In genomic region chr2:239002591-239002959, GRCh38 we compare ENCODE assay signal across 19 cellular contexts.
DNase-seq lines count a peak whose midpoint lies in the region; ATAC-seq and TF ChIP-seq lines count a peak whose summit lies in the region.
"Had no signal": no experiment of that assay in that cellular context is flagged by ENCODE, and none has a peak within 500 bp of the region (broad histone marks: within the 10 kb centered on the region; RNA-seq: fewer than 3 reads in every experiment).

No MANE protein-coding gene starts in this region.

- H4K5ac ChIP-seq in H9 (ENCODE audit: insufficient read length, low read depth, low read length) = no peak overlapping the region

- CTCF ChIA-PET in PC-9 (lab: Charles Lee) = no interaction called here

- peak overlapping the region; percentile 32 for H3K4me3 ChIP-seq in AG09309 (ENCODE audit: control insufficient read depth, low read depth, low read length)
- no peak overlapping the region for H3K4me3 ChIP-seq in PC-9
- H3K4me3 ChIP-seq in fibroblast of villous mesenchyme (ENCODE audit: low read depth, low read length) = peak overlapping the region; percentile 21
- H3K4me3 ChIP-seq in skeletal muscle tissue (ENCODE audit: low read length in 3 of 3) = peak overlapping the region in 2 of 3 donors; percentile 13 to 23
- H3K4me3 ChIP-seq: MG63, smooth muscle cell had no signal

- H3K4ac ChIP-seq in H9 (ENCODE audit: low read depth, low read length) = no peak overlapping the region

- no peaks in the 10 kb centered on the region for H3K9me2 ChIP-seq in PC-9 (ENCODE audit: insufficient read depth)

- H3K27ac Mint-ChIP-seq in H9 = no peak overlapping the region
- H3K27ac Mint-ChIP-seq: CD4-positive, alpha-beta memory T cell; type B pancreatic cell had no signal

- no peak overlapping the region for H2BK5ac ChIP-seq in H9 (ENCODE audit: insufficient read length, low read length)

- H3K9me3 Mint-ChIP-seq in H9 = peaks cover 2 to 3% of the 10 kb centered on the region in 2 experiments; a peak in 4 of 5 replicates

- no peak overlapping the region; the same call in 1 of the 2 replicates for H3K14ac ChIP-seq in H9 (ENCODE audit: insufficient read depth, low read length)

- no peaks in the 10 kb centered on the region for H3K36me3 ChIP-seq in PC-9 (ENCODE audit: low read depth)
- no peaks in the 10 kb centered on the region for H3K36me3 ChIP-seq in skeletal muscle tissue (ENCODE audit: control insufficient read depth in 3 of 3, insufficient read depth in 3 of 3, low read length in 3 of 3)
- H3K36me3 ChIP-seq: MG63, WERI-Rb-1 had no signal

- H3K79me2 ChIP-seq in PC-9 (ENCODE audit: low read depth) = no peaks in the 10 kb centered on the region
- 0 out of 2 replicates have a peak, but pooled peaks cover 1% of the 10 kb centered on the region for H3K79me2 ChIP-seq in H9 (ENCODE audit: insufficient read depth, low read length)
- H3K79me2 ChIP-seq: parathyroid adenoma had no signal

- H3F3A ChIP-seq in PC-9 (ENCODE audit: insufficient read depth, low read depth) = peaks cover 5% of the 10 kb centered on the region; the same call in 1 of the 2 replicates

- no peak overlapping the region for H3K18ac ChIP-seq in H9 (ENCODE audit: insufficient read length, low read depth, low read length)

- no peaks in the 10 kb centered on the region for H3K4me1 Mint-ChIP-seq in H9
- H3K4me1 Mint-ChIP-seq: CD4-positive, alpha-beta memory T cell had no signal

- no peak for ATAC-seq in HG03442 (IDR thresholded peaks at IDR 0.05; ENCODE audit: unreplicated experiment)
- no peak for ATAC-seq in GM19324 (IDR thresholded peaks at IDR 0.05; ENCODE audit: low FRiP score, unreplicated experiment)

- H3K9me3 ChIP-seq in PC-9 (ENCODE audit: insufficient read depth, low read depth) (no peaks in the 10 kb centered on the region), skeletal muscle tissue (ENCODE audit: control insufficient read depth in 3 of 3, low read length in 3 of 3) (peaks cover 0 to 4% (median 0%) of the 10 kb centered on the region in 3 donors), H9 (ENCODE audit: control insufficient read depth, low read depth, low read length) (no peaks in the 10 kb centered on the region)

- no peak overlapping the region for H3K23ac ChIP-seq in H9 (ENCODE audit: insufficient read length, low read depth, low read length)

- no peak overlapping the region for H3T11ph ChIP-seq in H9 (ENCODE audit: low read length)

- H4K20me1 ChIP-seq in PC-9 (ENCODE audit: insufficient read depth) = peaks cover 9% of the 10 kb centered on the region
- no peaks in the 10 kb centered on the region for H4K20me1 ChIP-seq in H9 (ENCODE audit: control insufficient read depth, insufficient read depth, insufficient read length)

- no peak overlapping the region for H2AK5ac ChIP-seq in H9 (ENCODE audit: insufficient read length, low read length)

- no peaks in the 10 kb centered on the region for H3K79me1 ChIP-seq in H9 (ENCODE audit: insufficient read depth, low read depth, low read length, poor library complexity, severe bottlenecking)

- H3K27me3 ChIP-seq in PC-9 (ENCODE audit: insufficient read depth, low read depth) (peaks cover 97% of the 10 kb centered on the region), skeletal muscle tissue (ENCODE audit: control insufficient read depth in 3 of 3, insufficient read depth in 3 of 3, low read length in 3 of 3) (peaks cover 38 to 46% (median 45%) of the 10 kb centered on the region in 3 donors), H9 (ENCODE audit: insufficient read depth, low read length) (no peaks in the 10 kb centered on the region)
- H3K27me3 ChIP-seq: MG63 had no signal

- POLR2A ChIA-PET in PC-9 (lab: Charles Lee; ENCODE audit: unreplicated experiment) = no interaction called here

- H3K4me1 ChIP-seq in PC-9 (replicated peaks; ENCODE audit: insufficient read depth) = peaks cover 7% of the 10 kb centered on the region
- peaks cover 0 to 8% (median 0%) of the 10 kb centered on the region in 3 donors for H3K4me1 ChIP-seq in skeletal muscle tissue (ENCODE audit: control insufficient read depth in 3 of 3, insufficient read depth in 3 of 3, low read length in 3 of 3)
- no peaks in the 10 kb centered on the region for H3K4me1 ChIP-seq in H9 (ENCODE audit: insufficient read depth, low read length)
- H3K4me1 ChIP-seq: parathyroid adenoma had no signal

- H3K4me3 Mint-ChIP-seq in H9 = no peak overlapping the region
- H3K4me3 Mint-ChIP-seq: CD4-positive, alpha-beta memory T cell; type B pancreatic cell had no signal

- H3K23me2 ChIP-seq in H9 (ENCODE audit: insufficient read length, low read depth, low read length, poor library complexity, severe bottlenecking) = no peaks in the 10 kb centered on the region

- H2BK15ac ChIP-seq in H9 (ENCODE audit: low read depth, low read length) = no peak overlapping the region

- peaks cover 0 to 2% (median 0%) of the 10 kb centered on the region in 3 experiments; a peak in 1 of 7 replicates for H3K36me3 Mint-ChIP-seq in H9 (ENCODE audit: insufficient read depth in 1 of 3, low read depth in 3 of 3)
- H3K36me3 Mint-ChIP-seq: CD4-positive, alpha-beta memory T cell had no signal

- DNase-seq in AG09309 (ENCODE audit: low read depth) (no peak), PC-9 (no peak), fibroblast of villous mesenchyme (ENCODE audit: low read depth) (no peak), H9 (no peak)
- DNase-seq in activated CD8-positive, alpha-beta memory T cell treated with anti-CD3 and anti-CD28 coated beads, Interleukin-2, amount 50 U/mL, for 4 hours = no peak
- DNase-seq: CD4-positive, alpha-beta memory T cell; central memory CD4-positive, alpha-beta T cell; DMS79; effector CD8-positive, alpha-beta T cell; left cardiac atrium; NCI-H226; WERI-Rb-1 had no signal

- H2BK12ac ChIP-seq in H9 (ENCODE audit: insufficient read length, low read depth, low read length) = no peak overlapping the region

- H3K9ac ChIP-seq in skeletal muscle tissue (ENCODE audit: low read depth in 1 of 3, low read length in 3 of 3) = no peak overlapping the region
- no peak overlapping the region for H3K9ac ChIP-seq in H9 (ENCODE audit: extremely low read depth, insufficient read length, low read length)
- H3K9ac ChIP-seq: parathyroid adenoma had no signal

- TF ChIP-seq CTCF in AG09309 (IDR thresholded peaks at IDR 0.05; ENCODE audit: control insufficient read depth, insufficient read depth, low read depth, low read length, missing control alignments) = no peak
- TF ChIP-seq CTCF in PC-9 (conservative IDR thresholded peaks at IDR 0.05) = no peak
- no peak for TF ChIP-seq CTCF in fibroblast of villous mesenchyme (IDR thresholded peaks at IDR 0.05; ENCODE audit: insufficient read depth, low read depth, low read length)
- TF ChIP-seq CTCF in H9 (conservative IDR thresholded peaks at IDR 0.05) = no peak

- intact Hi-C loops in PC-9 (cut with micrococcal nuclease; ENCODE audit: unreplicated experiment) = no loop called here

- no CpG with 5 or more reads among the region's 8 CpGs for WGBS in H9 (ENCODE audit: extremely low coverage, insufficient read length, low lambda C conversion rate)

- H3K27me3 Mint-ChIP-seq in H9 (ENCODE audit: low read depth) = peaks cover 32% of the 10 kb centered on the region

- no peak overlapping the region for H2BK120ac ChIP-seq in H9 (ENCODE audit: low read depth, low read length, poor library complexity, severe bottlenecking)

- no peak overlapping the region for H4K8ac ChIP-seq in H9 (replicated peaks; ENCODE audit: insufficient read length, low read depth, low read length)

- no TSS peak for BruUV-seq in PC-9 (replicated peaks; lab: Mats Ljungman, UMichigan)

- H2BK20ac ChIP-seq in H9 (ENCODE audit: low read depth, low read length, poor library complexity, severe bottlenecking) = no peak overlapping the region

- H3K27ac ChIP-seq in PC-9 (no peak overlapping the region), skeletal muscle tissue (ENCODE audit: low read depth, low read length) (peak overlapping the region; percentile 40), H9 (ENCODE audit: insufficient read length, low read depth, low read length) (no peak overlapping the region)
- H3K27ac ChIP-seq: parathyroid adenoma, WERI-Rb-1 had no signal

- H3K4me2 ChIP-seq in PC-9 (peak overlapping the region; percentile 41), H9 (ENCODE audit: insufficient read depth, insufficient read length, low read length) (no peak overlapping the region)
- H3K4me2 ChIP-seq: smooth muscle cell had no signal

- H2AFZ ChIP-seq in PC-9 = no peak overlapping the region
- H2AFZ ChIP-seq in H9 (ENCODE audit: low read length) = no peak overlapping the region
- H2AFZ ChIP-seq: parathyroid adenoma had no signal

- no peak overlapping the region for H3K56ac ChIP-seq in H9 (ENCODE audit: insufficient read length, low read depth, low read length)

- no peak overlapping the region for H4K91ac ChIP-seq in H9 (ENCODE audit: insufficient read length, low read depth, low read length)
